ENCODE assay signal across 24 cellular contexts in genomic region chr18:48519431-48520100, GRCh38. TPM values are rescaled to one million over a fixed set of nuclear protein-coding genes. Genes with fewer than 3 reads are reported as not detected.
"Had no signal": no experiment of that assay in that cellular context is flagged by ENCODE, and none has a peak within 500 bp of the region (broad histone marks: within the 10 kb centered on the region; RNA-seq: fewer than 3 reads in every experiment).

No MANE protein-coding gene starts in this region.

- H3K36me3 ChIP-seq: esophagus muscularis mucosa, neural progenitor cell, right lobe of liver, suprapubic skin, transverse colon, upper lobe of right lung, uterus had no signal

- H3K4me3 ChIP-seq: dorsolateral prefrontal cortex, esophagus muscularis mucosa, lung, neural progenitor cell, right lobe of liver, suprapubic skin, transverse colon, upper lobe of right lung, uterus had no signal

- DNase-seq: cortex of kidney; dorsolateral prefrontal cortex; effector CD4-positive, alpha-beta T cell; hypothalamus; immature natural killer cell; islet precursor cell; mesendoderm; midbrain; naive thymus-derived CD4-positive, alpha-beta T cell; right lobe of liver; small intestine; stimulated activated CD4-positive, alpha-beta T cell treated with anti-CD3 and anti-CD28 coated beads, Interleukin-15, amount 100 ng/mL, for 24 hours; stimulated activated CD4-positive, alpha-beta T cell treated with anti-CD3 and anti-CD28 coated beads, Interleukin-4, amount 100 ng/mL, for 1 hour; stimulated activated CD8-positive, alpha-beta memory T cell treated with anti-CD3 and anti-CD28 coated beads, Interleukin-4, amount 100 ng/mL, for 48 hours; stimulated activated naive CD4-positive, alpha-beta T cell; stimulated activated naive CD8-positive, alpha-beta T cell treated with anti-CD3 and anti-CD28 coated beads, Interleukin-15, amount 100 ng/mL, for 72 hours; transverse colon; upper lobe of right lung; uterus had no signal

- H3K27me3 ChIP-seq: esophagus muscularis mucosa, neural progenitor cell, right lobe of liver, suprapubic skin, transverse colon, upper lobe of right lung, uterus had no signal

- FAIRE-seq: frontal cortex, small intestine had no signal

RNA-seq across cellular contexts. Expression of gene CTIF, which starts 19.3 kb away (rescaled TPM):
- polyA plus RNA-seq: naive thymus-derived CD4-positive, alpha-beta T cell had no signal
